In genomic region chr14:89965839-89966238, GRCh38 we compare ENCODE assay signal across 1 cellular context.
TF ChIP-seq lines count a peak whose summit lies in the region.

No MANE protein-coding gene starts in this region.

TF ChIP-seq in IMR-90, 13 proteins besides CTCF, POLR2A, EP300 and RAD21:
- TF ChIP-seq RCOR1 (IDR thresholded peaks at IDR 0.05; ENCODE audit: insufficient replicate concordance, low read length): no peak
- no peak for TF ChIP-seq RFX5 (IDR thresholded peaks at IDR 0.05; ENCODE audit: low read depth, low read length)
- TF ChIP-seq ELK1 (IDR thresholded peaks at IDR 0.05; ENCODE audit: borderline replicate concordance, low read depth, low read length): no peak
- TF ChIP-seq MAZ (IDR thresholded peaks at IDR 0.05; ENCODE audit: borderline replicate concordance, low read depth, low read length): no peak
- TF ChIP-seq, protein P1, sequence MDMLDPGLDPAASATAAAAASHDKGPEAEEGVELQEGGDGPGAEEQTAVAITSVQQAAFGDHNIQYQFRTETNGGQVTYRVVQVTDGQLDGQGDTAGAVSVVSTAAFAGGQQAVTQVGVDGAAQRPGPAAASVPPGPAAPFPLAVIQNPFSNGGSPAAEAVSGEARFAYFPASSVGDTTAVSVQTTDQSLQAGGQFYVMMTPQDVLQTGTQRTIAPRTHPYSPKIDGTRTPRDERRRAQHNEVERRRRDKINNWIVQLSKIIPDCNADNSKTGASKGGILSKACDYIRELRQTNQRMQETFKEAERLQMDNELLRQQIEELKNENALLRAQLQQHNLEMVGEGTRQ (IDR thresholded peaks at IDR 0.05; ENCODE audit: low read depth, low read length): no peak
- no peak for TF ChIP-seq SMC3 (IDR thresholded peaks at IDR 0.05; ENCODE audit: low read depth, low read length)
- no peak for TF ChIP-seq CEBPB (IDR thresholded peaks at IDR 0.05; ENCODE audit: low read depth, low read length)
